In the genomic region with DNA sequence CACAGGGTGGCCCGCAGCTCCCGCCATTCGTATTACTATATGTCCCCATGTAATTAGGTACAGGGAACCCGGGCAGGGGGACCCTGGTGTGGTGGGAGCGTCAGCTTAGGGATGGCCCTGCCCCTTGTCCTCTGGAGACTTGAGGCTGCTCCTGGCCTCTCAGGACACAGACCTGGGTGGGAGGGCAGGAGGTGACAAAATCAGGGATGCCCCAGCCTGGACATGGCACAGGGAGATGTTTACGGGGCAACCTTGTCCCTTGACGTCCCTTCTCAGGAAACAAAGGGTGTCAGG, we compare ENCODE assay signal across 1 cellular context.
TF ChIP-seq lines count a peak whose summit lies in the region.

No MANE protein-coding gene starts in this region.

TF ChIP-seq in K562, 482 proteins besides CTCF, POLR2A, EP300 and RAD21:
- TF ChIP-seq TRIM24 (IDR thresholded peaks at IDR 0.05) (no peak), MCM5 (IDR thresholded peaks at IDR 0.05; ENCODE audit: low read depth) (no peak), TBP (optimal IDR thresholded peaks at IDR 0.05; ENCODE audit: low read depth, low read length) (no peak), NONO (IDR thresholded peaks at IDR 0.05; ENCODE audit: low read depth in 2 of 2, low read length in 1 of 2) (no peak), CHCHD3 (CRISPR knock-in tag; IDR thresholded peaks at IDR 0.05) (no peak)
